1 cellular context compared by ENCODE assay signal in the genomic region with DNA sequence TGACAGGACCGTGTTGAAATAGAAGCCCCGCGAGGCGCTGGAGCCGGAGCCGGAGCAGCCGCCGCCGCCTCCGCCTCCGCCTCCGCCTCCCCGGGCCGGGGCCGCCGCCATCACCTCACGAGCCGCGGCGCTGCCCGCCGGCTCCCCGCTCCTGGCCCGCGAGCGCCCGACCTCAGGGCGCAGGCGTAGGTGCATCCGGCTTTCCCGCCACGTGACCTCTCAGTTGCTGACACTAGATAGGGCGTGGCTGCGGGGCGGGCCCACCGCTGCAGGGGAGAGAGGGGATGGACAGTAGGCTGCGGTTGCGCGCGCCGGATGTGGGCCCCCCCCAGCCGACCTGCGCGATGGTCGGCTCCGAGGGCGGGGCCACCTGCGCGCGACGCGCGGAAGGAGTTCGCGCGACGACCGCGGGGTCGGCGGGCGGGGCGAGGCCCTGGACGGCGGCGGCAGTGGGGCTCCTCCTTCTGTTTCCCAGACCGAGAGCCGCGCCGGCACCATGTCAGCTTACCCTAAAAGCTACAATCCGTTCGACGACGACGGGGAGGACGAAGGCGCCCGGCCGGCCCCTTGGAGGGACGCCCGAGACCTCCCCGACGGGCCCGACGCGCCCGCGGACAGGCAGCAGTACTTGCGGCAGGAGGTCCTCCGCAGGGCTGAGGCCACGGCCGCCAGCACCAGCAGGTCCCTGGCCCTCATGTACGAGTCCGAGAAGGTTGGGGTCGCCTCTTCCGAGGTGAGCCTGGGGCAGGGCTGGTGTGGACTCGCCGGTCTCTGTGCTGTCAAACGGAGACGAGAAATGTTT.
A peak's percentile ranks its signal among the peaks of the same experiment; 100 is the strongest.
TF ChIP-seq lines count a peak whose summit lies in the region.

A gene (minus strand): TSS at position 197 of the 802 bp plus-strand sequence. CDS start 86 bp downstream, at position 111.
A gene (plus strand): TSS at position 393 of the 802 bp plus-strand sequence. CDS start 104 bp downstream, at position 497.

TF ChIP-seq in HepG2, 621 proteins besides CTCF, POLR2A, EP300 and RAD21 (continued from another document and continues in another):
- TF ChIP-seq, protein P1, sequence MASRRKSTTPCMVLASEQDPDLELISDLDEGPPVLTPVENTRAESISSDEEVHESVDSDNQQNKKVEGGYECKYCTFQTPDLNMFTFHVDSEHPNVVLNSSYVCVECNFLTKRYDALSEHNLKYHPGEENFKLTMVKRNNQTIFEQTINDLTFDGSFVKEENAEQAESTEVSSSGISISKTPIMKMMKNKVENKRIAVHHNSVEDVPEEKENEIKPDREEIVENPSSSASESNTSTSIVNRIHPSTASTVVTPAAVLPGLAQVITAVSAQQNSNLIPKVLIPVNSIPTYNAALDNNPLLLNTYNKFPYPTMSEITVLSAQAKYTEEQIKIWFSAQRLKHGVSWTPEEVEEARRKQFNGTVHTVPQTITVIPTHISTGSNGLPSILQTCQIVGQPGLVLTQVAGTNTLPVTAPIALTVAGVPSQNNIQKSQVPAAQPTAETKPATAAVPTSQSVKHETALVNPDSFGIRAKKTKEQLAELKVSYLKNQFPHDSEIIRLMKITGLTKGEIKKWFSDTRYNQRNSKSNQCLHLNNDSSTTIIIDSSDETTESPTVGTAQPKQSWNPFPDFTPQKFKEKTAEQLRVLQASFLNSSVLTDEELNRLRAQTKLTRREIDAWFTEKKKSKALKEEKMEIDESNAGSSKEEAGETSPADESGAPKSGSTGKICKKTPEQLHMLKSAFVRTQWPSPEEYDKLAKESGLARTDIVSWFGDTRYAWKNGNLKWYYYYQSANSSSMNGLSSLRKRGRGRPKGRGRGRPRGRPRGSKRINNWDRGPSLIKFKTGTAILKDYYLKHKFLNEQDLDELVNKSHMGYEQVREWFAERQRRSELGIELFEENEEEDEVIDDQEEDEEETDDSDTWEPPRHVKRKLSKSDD (CRISPR knock-in tag; IDR thresholded peaks at IDR 0.05; ENCODE audit: low read depth) = no peak
- TF ChIP-seq ZNF781 (CRISPR knock-in tag; IDR thresholded peaks at IDR 0.05; ENCODE audit: borderline replicate concordance, not compliant biosample characterization) (no peak), KLF13 (CRISPR knock-in tag; IDR thresholded peaks at IDR 0.05) (0 out of 2 replicates have a peak, but pooled peaks have one; percentile 25), CCDC6 (CRISPR knock-in tag; IDR thresholded peaks at IDR 0.05) (peak; percentile 90), XRCC5 (optimal IDR thresholded peaks at IDR 0.05; ENCODE audit: low read length) (peak; percentile 75), HOXD1 (CRISPR knock-in tag; IDR thresholded peaks at IDR 0.05) (no peak), ZFP37 (CRISPR knock-in tag; IDR thresholded peaks at IDR 0.05; ENCODE audit: borderline replicate concordance) (no peak), ZKSCAN5 (CRISPR knock-in tag; IDR thresholded peaks at IDR 0.05) (no peak), PRPF4 (IDR thresholded peaks at IDR 0.05; ENCODE audit: low read depth, low read length, poor library complexity, severe bottlenecking) (no peak), ZNF430 (CRISPR knock-in tag; IDR thresholded peaks at IDR 0.05) (peak; percentile 11; the same call in 1 of the 2 replicates), ZBTB42 (CRISPR knock-in tag; IDR thresholded peaks at IDR 0.05) (no peak), ATF7-NPFF (CRISPR knock-in tag; IDR thresholded peaks at IDR 0.05; ENCODE audit: low read depth) (peak; percentile 86; the same call in 1 of the 2 replicates), NR2C2 (CRISPR knock-in tag; IDR thresholded peaks at IDR 0.05; ENCODE audit: borderline replicate concordance) (peak; percentile 94), HMGA1 (CRISPR knock-in tag; conservative IDR thresholded peaks at IDR 0.05) (no peak), MEF2D (CRISPR knock-in tag; IDR thresholded peaks at IDR 0.05) (0 out of 2 replicates have a peak, but pooled peaks have one; percentile 8), PHF8 (CRISPR knock-in tag; IDR thresholded peaks at IDR 0.05) (peak; percentile 88), MEIS1 (CRISPR knock-in tag; IDR thresholded peaks at IDR 0.05; ENCODE audit: borderline replicate concordance) (peak; percentile 71; the same call in 1 of the 2 replicates), ZFX (CRISPR knock-in tag; IDR thresholded peaks at IDR 0.05; ENCODE audit: low read depth) (peak; percentile 70), ZNF3 (CRISPR knock-in tag; IDR thresholded peaks at IDR 0.05) (0 out of 2 replicates have a peak, but pooled peaks have one; percentile 12), ZNF510 (CRISPR knock-in tag; IDR thresholded peaks at IDR 0.05; ENCODE audit: low read depth) (0 out of 2 replicates have a peak, but pooled peaks have one; percentile 36), HOXA3 (CRISPR knock-in tag; IDR thresholded peaks at IDR 0.05) (peak; percentile 90), CENPT (CRISPR knock-in tag; IDR thresholded peaks at IDR 0.05; ENCODE audit: low read depth) (peak; percentile 25; the same call in 1 of the 2 replicates), GABPB1 (CRISPR knock-in tag; IDR thresholded peaks at IDR 0.05) (peak; percentile 88), ZNF891 (CRISPR knock-in tag; IDR thresholded peaks at IDR 0.05) (peak; percentile 88; the same call in 1 of the 2 replicates), ZMYM2 (CRISPR knock-in tag; IDR thresholded peaks at IDR 0.05) (no peak), ZNF564 (CRISPR knock-in tag; IDR thresholded peaks at IDR 0.05) (no peak), EZH2 (conservative IDR thresholded peaks at IDR 0.05; ENCODE audit: low read depth, low read length) (no peak), ZNF577 (CRISPR knock-in tag; IDR thresholded peaks at IDR 0.05; ENCODE audit: borderline replicate concordance, low read depth) (no peak), BORCS8-MEF2B (CRISPR knock-in tag; IDR thresholded peaks at IDR 0.05) (peak; percentile 89), BHLHE40 (IDR thresholded peaks at IDR 0.05; ENCODE audit: low read length) (peak; percentile 98), KAT8 (CRISPR knock-in tag; IDR thresholded peaks at IDR 0.05) (peak; percentile 68), ARNT2 (CRISPR knock-in tag; IDR thresholded peaks at IDR 0.05; ENCODE audit: low read depth) (peak; percentile 68; the same call in 1 of the 2 replicates), ZNF816 (CRISPR knock-in tag; IDR thresholded peaks at IDR 0.05; ENCODE audit: borderline replicate concordance) (no peak), KLF12 (CRISPR knock-in tag; IDR thresholded peaks at IDR 0.05; ENCODE audit: borderline replicate concordance) (peak; percentile 98; the same call in 1 of the 2 replicates), ZNF224 (CRISPR knock-in tag; IDR thresholded peaks at IDR 0.05) (0 out of 2 replicates have a peak, but pooled peaks have one; percentile 77), ZSCAN31 (CRISPR knock-in tag; IDR thresholded peaks at IDR 0.05; ENCODE audit: low read depth) (peak; percentile 94)
- TF ChIP-seq, protein P2, sequence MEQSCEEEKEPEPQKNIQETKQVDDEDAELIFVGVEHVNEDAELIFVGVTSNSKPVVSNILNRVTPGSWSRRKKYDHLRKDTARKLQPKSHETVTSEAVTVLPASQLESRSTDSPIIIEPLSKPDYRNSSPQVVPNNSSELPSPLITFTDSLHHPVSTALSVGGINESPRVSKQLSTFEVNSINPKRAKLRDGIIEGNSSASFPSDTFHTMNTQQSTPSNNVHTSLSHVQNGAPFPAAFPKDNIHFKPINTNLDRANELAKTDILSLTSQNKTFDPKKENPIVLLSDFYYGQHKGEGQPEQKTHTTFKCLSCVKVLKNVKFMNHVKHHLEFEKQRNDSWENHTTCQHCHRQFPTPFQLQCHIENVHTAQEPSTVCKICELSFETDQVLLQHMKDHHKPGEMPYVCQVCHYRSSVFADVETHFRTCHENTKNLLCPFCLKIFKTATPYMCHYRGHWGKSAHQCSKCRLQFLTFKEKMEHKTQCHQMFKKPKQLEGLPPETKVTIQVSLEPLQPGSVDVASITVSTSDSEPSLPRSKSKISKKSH (CRISPR knock-in tag; IDR thresholded peaks at IDR 0.05; ENCODE audit: borderline replicate concordance) = peak; percentile 90
- TF ChIP-seq, protein P3, sequence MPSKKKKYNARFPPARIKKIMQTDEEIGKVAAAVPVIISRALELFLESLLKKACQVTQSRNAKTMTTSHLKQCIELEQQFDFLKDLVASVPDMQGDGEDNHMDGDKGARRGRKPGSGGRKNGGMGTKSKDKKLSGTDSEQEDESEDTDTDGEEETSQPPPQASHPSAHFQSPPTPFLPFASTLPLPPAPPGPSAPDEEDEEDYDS (CRISPR knock-in tag; IDR thresholded peaks at IDR 0.05) = 0 out of 2 replicates have a peak, but pooled peaks have one; percentile 37
- TF ChIP-seq, protein P4, sequence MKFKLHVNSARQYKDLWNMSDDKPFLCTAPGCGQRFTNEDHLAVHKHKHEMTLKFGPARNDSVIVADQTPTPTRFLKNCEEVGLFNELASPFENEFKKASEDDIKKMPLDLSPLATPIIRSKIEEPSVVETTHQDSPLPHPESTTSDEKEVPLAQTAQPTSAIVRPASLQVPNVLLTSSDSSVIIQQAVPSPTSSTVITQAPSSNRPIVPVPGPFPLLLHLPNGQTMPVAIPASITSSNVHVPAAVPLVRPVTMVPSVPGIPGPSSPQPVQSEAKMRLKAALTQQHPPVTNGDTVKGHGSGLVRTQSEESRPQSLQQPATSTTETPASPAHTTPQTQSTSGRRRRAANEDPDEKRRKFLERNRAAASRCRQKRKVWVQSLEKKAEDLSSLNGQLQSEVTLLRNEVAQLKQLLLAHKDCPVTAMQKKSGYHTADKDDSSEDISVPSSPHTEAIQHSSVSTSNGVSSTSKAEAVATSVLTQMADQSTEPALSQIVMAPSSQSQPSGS (CRISPR knock-in tag; IDR thresholded peaks at IDR 0.05) = peak; percentile 45; the same call in 1 of the 2 replicates
- TF ChIP-seq, protein P5, sequence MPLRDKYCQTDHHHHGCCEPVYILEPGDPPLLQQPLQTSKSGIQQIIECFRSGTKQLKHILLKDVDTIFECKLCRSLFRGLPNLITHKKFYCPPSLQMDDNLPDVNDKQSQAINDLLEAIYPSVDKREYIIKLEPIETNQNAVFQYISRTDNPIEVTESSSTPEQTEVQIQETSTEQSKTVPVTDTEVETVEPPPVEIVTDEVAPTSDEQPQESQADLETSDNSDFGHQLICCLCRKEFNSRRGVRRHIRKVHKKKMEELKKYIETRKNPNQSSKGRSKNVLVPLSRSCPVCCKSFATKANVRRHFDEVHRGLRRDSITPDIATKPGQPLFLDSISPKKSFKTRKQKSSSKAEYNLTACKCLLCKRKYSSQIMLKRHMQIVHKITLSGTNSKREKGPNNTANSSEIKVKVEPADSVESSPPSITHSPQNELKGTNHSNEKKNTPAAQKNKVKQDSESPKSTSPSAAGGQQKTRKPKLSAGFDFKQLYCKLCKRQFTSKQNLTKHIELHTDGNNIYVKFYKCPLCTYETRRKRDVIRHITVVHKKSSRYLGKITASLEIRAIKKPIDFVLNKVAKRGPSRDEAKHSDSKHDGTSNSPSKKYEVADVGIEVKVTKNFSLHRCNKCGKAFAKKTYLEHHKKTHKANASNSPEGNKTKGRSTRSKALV (CRISPR knock-in tag; IDR thresholded peaks at IDR 0.05) = 0 out of 2 replicates have a peak, but pooled peaks have one; percentile 10
- TF ChIP-seq, protein P6, sequence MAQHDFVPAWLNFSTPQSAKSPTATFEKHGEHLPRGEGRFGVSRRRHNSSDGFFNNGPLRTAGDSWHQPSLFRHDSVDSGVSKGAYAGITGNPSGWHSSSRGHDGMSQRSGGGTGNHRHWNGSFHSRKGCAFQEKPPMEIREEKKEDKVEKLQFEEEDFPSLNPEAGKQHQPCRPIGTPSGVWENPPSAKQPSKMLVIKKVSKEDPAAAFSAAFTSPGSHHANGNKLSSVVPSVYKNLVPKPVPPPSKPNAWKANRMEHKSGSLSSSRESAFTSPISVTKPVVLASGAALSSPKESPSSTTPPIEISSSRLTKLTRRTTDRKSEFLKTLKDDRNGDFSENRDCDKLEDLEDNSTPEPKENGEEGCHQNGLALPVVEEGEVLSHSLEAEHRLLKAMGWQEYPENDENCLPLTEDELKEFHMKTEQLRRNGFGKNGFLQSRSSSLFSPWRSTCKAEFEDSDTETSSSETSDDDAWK (CRISPR knock-in tag; IDR thresholded peaks at IDR 0.05) = no peak
- TF ChIP-seq, protein P7, sequence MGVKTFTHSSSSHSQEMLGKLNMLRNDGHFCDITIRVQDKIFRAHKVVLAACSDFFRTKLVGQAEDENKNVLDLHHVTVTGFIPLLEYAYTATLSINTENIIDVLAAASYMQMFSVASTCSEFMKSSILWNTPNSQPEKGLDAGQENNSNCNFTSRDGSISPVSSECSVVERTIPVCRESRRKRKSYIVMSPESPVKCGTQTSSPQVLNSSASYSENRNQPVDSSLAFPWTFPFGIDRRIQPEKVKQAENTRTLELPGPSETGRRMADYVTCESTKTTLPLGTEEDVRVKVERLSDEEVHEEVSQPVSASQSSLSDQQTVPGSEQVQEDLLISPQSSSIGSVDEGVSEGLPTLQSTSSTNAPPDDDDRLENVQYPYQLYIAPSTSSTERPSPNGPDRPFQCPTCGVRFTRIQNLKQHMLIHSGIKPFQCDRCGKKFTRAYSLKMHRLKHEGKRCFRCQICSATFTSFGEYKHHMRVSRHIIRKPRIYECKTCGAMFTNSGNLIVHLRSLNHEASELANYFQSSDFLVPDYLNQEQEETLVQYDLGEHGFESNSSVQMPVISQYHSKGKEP (CRISPR knock-in tag; IDR thresholded peaks at IDR 0.05) = 0 out of 2 replicates have a peak, but pooled peaks have one; percentile 25
- TF ChIP-seq, protein P8, sequence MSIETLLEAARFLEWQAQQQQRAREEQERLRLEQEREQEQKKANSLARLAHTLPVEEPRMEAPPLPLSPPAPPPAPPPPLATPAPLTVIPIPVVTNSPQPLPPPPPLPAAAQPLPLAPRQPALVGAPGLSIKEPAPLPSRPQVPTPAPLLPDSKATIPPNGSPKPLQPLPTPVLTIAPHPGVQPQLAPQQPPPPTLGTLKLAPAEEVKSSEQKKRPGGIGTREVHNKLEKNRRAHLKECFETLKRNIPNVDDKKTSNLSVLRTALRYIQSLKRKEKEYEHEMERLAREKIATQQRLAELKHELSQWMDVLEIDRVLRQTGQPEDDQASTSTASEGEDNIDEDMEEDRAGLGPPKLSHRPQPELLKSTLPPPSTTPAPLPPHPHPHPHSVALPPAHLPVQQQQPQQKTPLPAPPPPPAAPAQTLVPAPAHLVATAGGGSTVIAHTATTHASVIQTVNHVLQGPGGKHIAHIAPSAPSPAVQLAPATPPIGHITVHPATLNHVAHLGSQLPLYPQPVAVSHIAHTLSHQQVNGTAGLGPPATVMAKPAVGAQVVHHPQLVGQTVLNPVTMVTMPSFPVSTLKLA (IDR thresholded peaks at IDR 0.05) = peak; percentile 70
- TF ChIP-seq, protein P9, sequence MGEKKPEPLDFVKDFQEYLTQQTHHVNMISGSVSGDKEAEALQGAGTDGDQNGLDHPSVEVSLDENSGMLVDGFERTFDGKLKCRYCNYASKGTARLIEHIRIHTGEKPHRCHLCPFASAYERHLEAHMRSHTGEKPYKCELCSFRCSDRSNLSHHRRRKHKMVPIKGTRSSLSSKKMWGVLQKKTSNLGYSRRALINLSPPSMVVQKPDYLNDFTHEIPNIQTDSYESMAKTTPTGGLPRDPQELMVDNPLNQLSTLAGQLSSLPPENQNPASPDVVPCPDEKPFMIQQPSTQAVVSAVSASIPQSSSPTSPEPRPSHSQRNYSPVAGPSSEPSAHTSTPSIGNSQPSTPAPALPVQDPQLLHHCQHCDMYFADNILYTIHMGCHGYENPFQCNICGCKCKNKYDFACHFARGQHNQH (CRISPR knock-in tag; IDR thresholded peaks at IDR 0.05) = peak; percentile 67; the same call in 1 of the 2 replicates
